ENCODE assay signal across 12 cellular contexts in the genomic region with DNA sequence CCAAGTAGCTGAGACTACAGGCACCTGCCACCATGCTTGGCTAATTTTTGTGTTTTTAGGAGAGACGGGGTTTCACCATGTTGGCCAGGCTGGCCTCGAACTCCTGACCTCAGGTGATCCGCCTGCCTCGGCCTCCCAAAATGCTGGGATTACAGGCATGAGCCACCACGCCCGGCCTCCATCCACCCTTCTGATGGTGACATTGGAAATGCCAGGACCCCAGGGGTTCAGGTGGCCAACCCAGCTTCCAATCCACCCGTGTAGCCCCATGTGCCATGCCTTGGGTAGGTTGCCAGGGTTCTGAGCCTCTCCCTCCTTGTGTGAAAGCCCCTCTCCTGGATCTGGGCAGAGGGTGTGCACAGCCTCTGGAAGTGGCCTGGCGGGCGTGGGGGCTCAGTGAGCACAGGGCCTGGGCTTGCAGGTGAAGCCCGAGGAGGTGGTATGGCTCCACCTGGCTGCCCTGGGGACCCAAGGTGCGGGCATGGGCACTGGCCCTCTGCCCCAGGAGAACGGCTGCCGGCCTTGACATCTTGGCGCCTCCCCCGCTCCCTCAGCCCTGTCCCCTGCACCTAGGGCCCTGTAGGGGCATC. TPM values are rescaled to one million over a fixed set of nuclear protein-coding genes. Genes with fewer than 3 reads are reported as not detected.
DNase-seq lines count a peak whose midpoint lies in the region; ATAC-seq and TF ChIP-seq lines count a peak whose summit lies in the region.
"Not testable (repeated sequence)": the region's sequence is repeated elsewhere in the genome, so short reads cannot be mapped to it uniquely, and the experiment has no call there.
"Had no signal": no experiment of that assay in that cellular context is flagged by ENCODE, and none has a peak within 500 bp of the region (broad histone marks: within the 10 kb centered on the region; RNA-seq: fewer than 3 reads in every experiment).

No MANE protein-coding gene starts in this region.

- POLR2A ChIA-PET in activated naive CD8-positive, alpha-beta T cell treated with anti-CD3 and anti-CD28 coated beads, Interleukin-2, amount 10 ng/mL, durations not matched to agents 7 days and 5 days (lab: Charles Lee), result interaction anchor here (1.6 to 3.2 kb wide), 2 partner anchors 31 to 67 kb away, joined by 5 to 21 read pairs; no protein-coding TSS in a partner anchor

- DNase-seq in MM.1S, result peak; percentile 4
- peak; percentile 29 for DNase-seq in activated naive CD8-positive, alpha-beta T cell treated with anti-CD3 and anti-CD28 coated beads, Interleukin-2, amount 10 ng/mL, durations not matched to agents 7 days and 5 days
- DNase-seq in Right ventricle myocardium superior, result peak; percentile 40
- peak; percentile 19 to 63 (median 58) for DNase-seq in right cardiac atrium
- not testable (repeated sequence) for DNase-seq in natural killer cell
- DNase-seq in psoas muscle, result peak; percentile 15 to 53

- H3K4me2 ChIP-seq in MM.1S (ENCODE audit: low read depth, low read length), result not testable (repeated sequence)

- not testable (repeated sequence) for H3K9me3 Mint-ChIP-seq in activated naive CD8-positive, alpha-beta T cell treated with anti-CD3 and anti-CD28 coated beads, Interleukin-2, amount 10 ng/mL, durations not matched to agents 7 days and 5 days; natural killer cell

- peak overlapping the region; percentile 98 for H3K27ac Mint-ChIP-seq in activated naive CD8-positive, alpha-beta T cell treated with anti-CD3 and anti-CD28 coated beads, Interleukin-2, amount 10 ng/mL, durations not matched to agents 7 days and 5 days
- not testable (repeated sequence) for H3K27ac Mint-ChIP-seq in natural killer cell

- not testable (repeated sequence) for H3K36me3 ChIP-seq in MM.1S (replicated peaks; ENCODE audit: insufficient read depth, low read length); psoas muscle (ENCODE audit: insufficient read depth in 1 of 2, low read depth in 1 of 2)

- intact Hi-C loops in Right ventricle myocardium superior (cut with DNase I) (loop anchor here (10.0 kb wide), 1 partner anchor 70 kb away; no protein-coding TSS in a partner anchor), right cardiac atrium (cut with DNase I) (loop anchor here in 3 of 4 donors (5.0 to 10.0 kb wide), 4 partner anchors 67 to 290 kb away; a partner anchor contains a TSS), natural killer cell (cut with micrococcal nuclease) (loop anchor here (5.0 kb wide), 1 partner anchor 67 kb away; no protein-coding TSS in a partner anchor), psoas muscle (cut with DNase I) (loop anchor here in 1 of 2 donors (5.0 kb wide), 1 partner anchor 67 kb away; no protein-coding TSS in a partner anchor)

- not testable (repeated sequence) for H3K4me3 ChIP-seq in MM.1S (ENCODE audit: low read length); right cardiac atrium (ENCODE audit: low read length); psoas muscle

- not testable (repeated sequence) for H3K79me2 ChIP-seq in MM.1S (ENCODE audit: low read length)

- H3K27ac ChIP-seq in MM.1S (ENCODE audit: low read length); right cardiac atrium (ENCODE audit: low read length); psoas muscle: not testable (repeated sequence)

- H3K36me3 Mint-ChIP-seq in activated naive CD8-positive, alpha-beta T cell treated with anti-CD3 and anti-CD28 coated beads, Interleukin-2, amount 10 ng/mL, durations not matched to agents 7 days and 5 days; natural killer cell: not testable (repeated sequence)

- H3K27me3 Mint-ChIP-seq in activated naive CD8-positive, alpha-beta T cell treated with anti-CD3 and anti-CD28 coated beads, Interleukin-2, amount 10 ng/mL, durations not matched to agents 7 days and 5 days; natural killer cell (ENCODE audit: low read depth in 2 of 2): not testable (repeated sequence)

- peaks cover 41% of the 10 kb centered on the region for H3K27me3 ChIP-seq in MM.1S (replicated peaks; ENCODE audit: insufficient read depth, low read length)
- H3K27me3 ChIP-seq in right cardiac atrium (ENCODE audit: control insufficient read depth, insufficient read depth); psoas muscle (ENCODE audit: insufficient read depth in 3 of 3, low read length in 2 of 3): not testable (repeated sequence)

- not testable (repeated sequence) for H3K9me2 ChIP-seq in MM.1S (replicated peaks; ENCODE audit: insufficient read depth, low read length)

- peaks cover 16% of the 10 kb centered on the region for H3K4me1 Mint-ChIP-seq in activated naive CD8-positive, alpha-beta T cell treated with anti-CD3 and anti-CD28 coated beads, Interleukin-2, amount 10 ng/mL, durations not matched to agents 7 days and 5 days
- peaks cover 13 to 27% of the 10 kb centered on the region in 2 donors for H3K4me1 Mint-ChIP-seq in natural killer cell

- not testable (repeated sequence) for ATAC-seq in activated naive CD8-positive, alpha-beta T cell treated with anti-CD3 and anti-CD28 coated beads, Interleukin-2, amount 10 ng/mL, durations not matched to agents 7 days and 5 days (ENCODE audit: low read depth); Right ventricle myocardium superior (ENCODE audit: poor library complexity); right cardiac atrium; natural killer cell; psoas muscle

- H3K9me3 ChIP-seq in MM.1S (replicated peaks; ENCODE audit: insufficient read depth, low read length); right cardiac atrium (ENCODE audit: control insufficient read depth, low read length); psoas muscle: not testable (repeated sequence)

- 88% methylated on average over 15 of the region's 15 CpGs for WGBS in right cardiac atrium
- WGBS in psoas muscle, 3 donors, result 84 to 96% (median 96%) methylated on average over 13 to 15 of the region's 15 CpGs

- not testable (repeated sequence) for H2AFZ ChIP-seq in MM.1S (ENCODE audit: low read length)

- not testable (repeated sequence) for H3K9ac ChIP-seq in MM.1S (ENCODE audit: low read length)

- not testable (repeated sequence) for TF ChIP-seq CTCF in MM.1S (IDR thresholded peaks at IDR 0.05; ENCODE audit: low read length); natural killer cell (IDR thresholded peaks at IDR 0.05); psoas muscle (IDR thresholded peaks at IDR 0.05)

- not testable (repeated sequence) for H3K4me3 Mint-ChIP-seq in activated naive CD8-positive, alpha-beta T cell treated with anti-CD3 and anti-CD28 coated beads, Interleukin-2, amount 10 ng/mL, durations not matched to agents 7 days and 5 days
- peak overlapping the region; percentile 87 for H3K4me3 Mint-ChIP-seq in natural killer cell

- H4K20me1 ChIP-seq in MM.1S (ENCODE audit: insufficient read depth, low read length), result not testable (repeated sequence)

- not testable (repeated sequence) for H3K4me1 ChIP-seq in MM.1S (ENCODE audit: low read length)
- H3K4me1 ChIP-seq in right cardiac atrium (ENCODE audit: control insufficient read depth, insufficient read depth, low read length) (peaks cover 12% of the 10 kb centered on the region), psoas muscle (peaks cover 26% of the 10 kb centered on the region)

- not testable (repeated sequence) for H3F3A ChIP-seq in MM.1S (ENCODE audit: insufficient read depth, low read length)

RNA-seq across cellular contexts. Expression of a gene that starts 28.2 kb away (rescaled TPM):
- total RNA-seq in activated naive CD8-positive, alpha-beta T cell treated with anti-CD3 and anti-CD28 coated beads, Interleukin-2, amount 10 ng/mL, durations not matched to agents 7 days and 5 days, result not detected
- total RNA-seq in Right ventricle myocardium superior (not detected), right cardiac atrium (not detected), natural killer cell (not detected), psoas muscle (not detected)
- polyA plus RNA-seq in right cardiac atrium (not detected), psoas muscle (under 1 TPM in 1 of 3 donors, not detected in 2; 0.05 TPM)
- total RNA-seq: A673, K562, Peyer's patch, SJCRH30 had no signal
- polyA plus RNA-seq: GM23338, HepG2, K562 had no signal
